8 cellular contexts compared by ENCODE assay signal in the genomic region with DNA sequence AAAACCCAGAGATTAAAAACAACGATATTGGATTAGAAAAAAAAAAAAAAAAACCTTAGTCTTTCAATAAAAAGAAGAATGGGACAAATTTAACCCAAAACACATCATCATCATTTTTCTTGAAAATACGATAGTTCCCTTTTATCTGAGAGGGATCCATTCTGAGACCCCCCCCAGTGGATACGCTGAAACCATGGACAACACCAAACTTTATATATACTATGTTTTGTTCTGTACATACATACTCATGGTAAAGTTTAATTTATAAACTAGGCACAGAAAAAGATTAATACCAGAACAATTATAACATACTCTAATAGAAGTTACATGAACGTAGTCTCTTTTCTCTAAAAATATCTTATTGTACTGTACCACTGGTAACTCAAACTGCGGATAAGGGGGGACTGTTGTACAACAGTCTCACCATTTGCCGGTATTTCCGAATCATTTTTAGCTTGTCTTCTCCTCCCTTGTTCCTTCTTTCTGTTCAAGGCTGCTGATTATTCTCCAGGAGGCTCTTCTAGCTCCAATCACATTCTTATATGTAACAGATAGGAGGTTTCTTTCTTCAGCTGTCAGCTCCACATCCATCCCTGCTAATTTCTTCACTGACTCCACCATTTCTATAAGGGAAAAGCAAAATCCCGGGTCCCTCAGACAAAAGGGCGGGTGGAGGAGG. TPM values are rescaled to one million over a fixed set of nuclear protein-coding genes. Genes with fewer than 3 reads are reported as not detected.
DNase-seq lines count a peak whose midpoint lies in the region; ATAC-seq and TF ChIP-seq lines count a peak whose summit lies in the region.

No MANE protein-coding gene starts in this region.

- no TSS peak for BruUV-seq in OCI-LY7 (replicated peaks; lab: Mats Ljungman, UMichigan)

- H2AFZ ChIP-seq in OCI-LY7 (ENCODE audit: low read length) (peak overlapping the region; percentile 65; the same call in 1 of the 2 replicates), osteoblast (ENCODE audit: low read length) (peak overlapping the region; percentile 90)

- no peaks in the 10 kb centered on the region for H3K9me3 ChIP-seq in CD4-positive, alpha-beta T cell (ENCODE audit: control insufficient read depth, low read length)
- H3K9me3 ChIP-seq in OCI-LY7 (ENCODE audit: low read length) (no peaks in the 10 kb centered on the region), osteoblast (ENCODE audit: low read depth, low read length) (no peaks in the 10 kb centered on the region)

- CTCF ChIA-PET in CD4-positive, alpha-beta T cell (lab: Charles Lee): interaction anchor here (1.4 kb wide), 1 partner anchor 183 kb away, joined by 4 read pairs; the partner anchor contains the start of gene CRLF3
- CTCF ChIA-PET in OCI-LY7 (lab: Charles Lee; ENCODE audit: unreplicated experiment): no interaction called here

- no peaks in the 10 kb centered on the region for H3K36me3 ChIP-seq in OCI-LY7 (ENCODE audit: insufficient read depth, low read length)
- peaks cover 13% of the 10 kb centered on the region for H3K36me3 ChIP-seq in osteoblast (ENCODE audit: insufficient read depth, low read length)

- H3K4me2 ChIP-seq in OCI-LY7 (ENCODE audit: low read length) (peak overlapping the region; percentile 45), osteoblast (ENCODE audit: insufficient read depth, low read length) (peak overlapping the region; percentile 79)

- peak overlapping the region; percentile 12 for H3K4me3 ChIP-seq in OCI-LY7 (ENCODE audit: low read depth, low read length, poor library complexity, severe bottlenecking)
- peak overlapping the region; percentile 82 for H3K4me3 ChIP-seq in osteoblast (ENCODE audit: insufficient read depth, low read length)

- no peaks in the 10 kb centered on the region for H4K20me1 ChIP-seq in OCI-LY7 (ENCODE audit: insufficient read depth, low read length)
- no peaks in the 10 kb centered on the region for H4K20me1 ChIP-seq in osteoblast (ENCODE audit: insufficient read depth, low read length)

- H3K9me3 Mint-ChIP-seq in CD4-positive, alpha-beta T cell: no peaks in the 10 kb centered on the region

- intact Hi-C loops in CD4-positive, alpha-beta T cell (cut with DNase I, micrococcal nuclease): no loop called here
- intact Hi-C loops in OCI-LY7 (cut with micrococcal nuclease; ENCODE audit: unreplicated experiment): no loop called here

- H3K27ac Mint-ChIP-seq in CD4-positive, alpha-beta T cell: peak overlapping the region; percentile 93

- H3K27ac ChIP-seq in CD4-positive, alpha-beta T cell (ENCODE audit: low read depth, low read length): no peak overlapping the region
- H3K27ac ChIP-seq in OCI-LY7 (ENCODE audit: low read depth, low read length, poor library complexity, severe bottlenecking): no peak overlapping the region
- peak overlapping the region; percentile 38 for H3K27ac ChIP-seq in epithelial cell of prostate
- peak overlapping the region; percentile 26 for H3K27ac ChIP-seq in osteoblast (ENCODE audit: low read depth, low read length)

- H3K4me3 Mint-ChIP-seq in CD4-positive, alpha-beta T cell: peak overlapping the region; percentile 98

- peak; percentile 6 for ATAC-seq in CD4-positive, alpha-beta T cell (ENCODE audit: poor library complexity)

- H3K4me1 ChIP-seq in OCI-LY7 (ENCODE audit: insufficient read depth, low read length, poor library complexity, severe bottlenecking) (no peaks in the 10 kb centered on the region), osteoblast (ENCODE audit: insufficient read depth, low read length) (peaks cover 26% of the 10 kb centered on the region)

- no peak for TF ChIP-seq CTCF in CD4-positive, alpha-beta T cell (IDR thresholded peaks at IDR 0.05)
- TF ChIP-seq CTCF in OCI-LY7 (conservative IDR thresholded peaks at IDR 0.05; ENCODE audit: low read length) (no peak), osteoblast (IDR thresholded peaks at IDR 0.05; ENCODE audit: extremely low read depth, low read depth, low read length) (no peak)

- no peaks in the 10 kb centered on the region for H3K27me3 ChIP-seq in CD4-positive, alpha-beta T cell (ENCODE audit: control insufficient read depth, insufficient read depth, low read length)
- H3K27me3 ChIP-seq in osteoblast (ENCODE audit: insufficient read depth, low read length): no peaks in the 10 kb centered on the region

- peaks cover 17% of the 10 kb centered on the region for H3K4me1 Mint-ChIP-seq in CD4-positive, alpha-beta T cell (ENCODE audit: low read depth)

- H3K27me3 Mint-ChIP-seq in CD4-positive, alpha-beta T cell: no peaks in the 10 kb centered on the region

- H3K79me2 ChIP-seq in OCI-LY7 (ENCODE audit: insufficient read depth, low read depth, low read length) (no peaks in the 10 kb centered on the region), osteoblast (ENCODE audit: insufficient read depth, low read length) (peaks cover 8% of the 10 kb centered on the region)

- peaks cover 6% of the 10 kb centered on the region for H3K36me3 Mint-ChIP-seq in CD4-positive, alpha-beta T cell (ENCODE audit: low read depth)

- POLR2A ChIA-PET in CD4-positive, alpha-beta T cell (lab: Charles Lee): interaction anchor here (0.9 to 2.0 kb wide), 8 partner anchors 8 to 480 kb away, joined by 3 to 22 read pairs (median 4); partner anchors contain the start of genes NF1 and RNF135
- POLR2A ChIA-PET in OCI-LY7 (lab: Charles Lee): interaction anchor here (0.7 kb wide), 1 partner anchor 227 kb away, joined by 5 read pairs; no protein-coding TSS in a partner anchor

- no peaks in the 10 kb centered on the region for H3K9me2 ChIP-seq in OCI-LY7 (ENCODE audit: insufficient read depth, low read length)

- no peak for DNase-seq in CD4-positive, alpha-beta T cell
- no peak for DNase-seq in OCI-LY7 (ENCODE audit: low spot score)
- no peak for DNase-seq in epithelial cell of prostate (ENCODE audit: low read depth, low spot score)
- DNase-seq in osteoblast (ENCODE audit: insufficient read length, low spot score, missing footprints): no peak
- DNase-seq in epidermal melanocyte (ENCODE audit: insufficient read length, low spot score): no peak
- DNase-seq in activated effector memory CD4-positive, alpha-beta T cell treated with Interleukin-2 at 50 U/mL for 16 hours: no peak
- DNase-seq in SHP77 (lab: John Stamatoyannopoulos, UW): no peak
- DNase-seq in ureter (ENCODE audit: low spot score): no peak

RNA-seq across cellular contexts. Expression of gene RNF135, which starts 37.0 kb away (rescaled TPM):
- 1 to 10 TPM; 1.5 to 1.8 TPM for total RNA-seq in CD4-positive, alpha-beta T cell
- not detected in 2 replicates for total RNA-seq in OCI-LY7 (2014; rRNA removed; shearing (Covaris generic))
- total RNA-seq in OCI-LY7 (2022) (0.29 TPM in 1 of 2 replicates, not detected in the other), osteoblast (10.6 and 11.2 TPM in 2 replicates), ureter (22.3 TPM)

Comparison
In these comparisons a context has a peak if more than half of its experiments do, and no peak if none do; other contexts are left out.
1. H3K27ac ChIP-seq: peak in epithelial cell of prostate (single experiment) and osteoblast (single experiment); none in CD4-positive, alpha-beta T cell (single experiment) and OCI-LY7 (single experiment).